ENCODE assay signal across 4 cellular contexts in the genomic region with DNA sequence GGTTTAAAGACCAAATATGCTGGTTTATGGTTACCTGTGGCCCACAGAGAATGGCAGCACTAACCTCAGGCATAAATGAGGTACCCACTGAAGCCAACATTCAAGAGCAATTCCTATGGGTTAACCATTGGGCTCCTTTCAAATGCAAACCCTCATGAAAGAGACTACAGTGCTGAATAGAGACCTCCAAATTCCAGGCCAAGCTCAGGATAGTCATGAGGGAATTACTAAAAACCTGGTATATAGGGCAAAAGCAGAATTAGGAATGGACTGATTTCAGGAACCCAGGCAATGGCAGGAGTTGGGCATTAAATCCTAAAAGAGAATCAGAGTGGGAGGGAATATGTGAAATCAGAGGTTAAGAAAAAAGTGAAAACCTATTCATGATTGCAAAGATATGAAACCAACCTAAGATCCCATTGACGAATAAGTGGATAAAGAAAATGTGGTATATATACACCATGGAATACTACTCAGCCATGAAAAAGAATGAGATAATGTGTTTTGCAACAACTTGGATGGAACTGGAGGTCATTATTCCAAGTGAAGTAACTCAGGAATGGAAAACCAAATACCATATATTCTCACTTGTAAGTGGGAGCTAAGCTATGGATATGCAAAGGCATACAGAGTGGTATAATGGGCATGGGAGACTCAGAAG.
TF ChIP-seq lines count a peak whose summit lies in the region.

No MANE protein-coding gene starts in this region.

TF ChIP-seq in SK-N-SH treated with all-trans-retinoic acid at 6 μM for 48 hours, 23 proteins besides CTCF, POLR2A, EP300 and RAD21:
- TF ChIP-seq ZNF565 (CRISPR knock-in tag; conservative IDR thresholded peaks at IDR 0.05; ENCODE audit: low read depth) (no peak), GLIS3 (CRISPR knock-in tag; IDR thresholded peaks at IDR 0.05) (no peak), ZNF8 (CRISPR knock-in tag; IDR thresholded peaks at IDR 0.05) (peak; percentile 68; the same call in 1 of the 2 replicates)
- TF ChIP-seq, protein P1, sequence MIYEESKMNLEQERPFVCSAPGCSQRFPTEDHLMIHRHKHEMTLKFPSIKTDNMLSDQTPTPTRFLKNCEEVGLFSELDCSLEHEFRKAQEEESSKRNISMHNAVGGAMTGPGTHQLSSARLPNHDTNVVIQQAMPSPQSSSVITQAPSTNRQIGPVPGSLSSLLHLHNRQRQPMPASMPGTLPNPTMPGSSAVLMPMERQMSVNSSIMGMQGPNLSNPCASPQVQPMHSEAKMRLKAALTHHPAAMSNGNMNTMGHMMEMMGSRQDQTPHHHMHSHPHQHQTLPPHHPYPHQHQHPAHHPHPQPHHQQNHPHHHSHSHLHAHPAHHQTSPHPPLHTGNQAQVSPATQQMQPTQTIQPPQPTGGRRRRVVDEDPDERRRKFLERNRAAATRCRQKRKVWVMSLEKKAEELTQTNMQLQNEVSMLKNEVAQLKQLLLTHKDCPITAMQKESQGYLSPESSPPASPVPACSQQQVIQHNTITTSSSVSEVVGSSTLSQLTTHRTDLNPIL (CRISPR knock-in tag; IDR thresholded peaks at IDR 0.05; ENCODE audit: low read depth), result no peak
TF ChIP-seq in SK-N-SH treated with all-trans-retinoic acid at 6 μM for 48 hours: peak in this region for 1.

TF ChIP-seq in SK-N-SH, 30 proteins besides CTCF, POLR2A, EP300 and RAD21:
- TF ChIP-seq RCOR1 (IDR thresholded peaks at IDR 0.05; ENCODE audit: low read length) (no peak), FOSL2 (IDR thresholded peaks at IDR 0.05; ENCODE audit: borderline replicate concordance, low read depth) (no peak), TCF12 (IDR thresholded peaks at IDR 0.05) (no peak), FOXJ3 (CRISPR knock-in tag; IDR thresholded peaks at IDR 0.05) (no peak), ELF1 (IDR thresholded peaks at IDR 0.05) (no peak), EZH2phosphoT487 (IDR thresholded peaks at IDR 0.05; ENCODE audit: borderline replicate concordance, low read depth) (no peak), YY1 (IDR thresholded peaks at IDR 0.05; ENCODE audit: low read depth) (no peak), RXRA (IDR thresholded peaks at IDR 0.05; ENCODE audit: borderline replicate concordance, low read depth) (no peak), USF1 (IDR thresholded peaks at IDR 0.05; ENCODE audit: borderline replicate concordance, low read depth) (no peak), MAX (IDR thresholded peaks at IDR 0.05; ENCODE audit: low read depth) (no peak)
- TF ChIP-seq, protein P2, sequence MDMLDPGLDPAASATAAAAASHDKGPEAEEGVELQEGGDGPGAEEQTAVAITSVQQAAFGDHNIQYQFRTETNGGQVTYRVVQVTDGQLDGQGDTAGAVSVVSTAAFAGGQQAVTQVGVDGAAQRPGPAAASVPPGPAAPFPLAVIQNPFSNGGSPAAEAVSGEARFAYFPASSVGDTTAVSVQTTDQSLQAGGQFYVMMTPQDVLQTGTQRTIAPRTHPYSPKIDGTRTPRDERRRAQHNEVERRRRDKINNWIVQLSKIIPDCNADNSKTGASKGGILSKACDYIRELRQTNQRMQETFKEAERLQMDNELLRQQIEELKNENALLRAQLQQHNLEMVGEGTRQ (IDR thresholded peaks at IDR 0.05; ENCODE audit: borderline replicate concordance, low read depth, low read length), result no peak

TF ChIP-seq in HEK293, 187 proteins besides CTCF, POLR2A, EP300 and RAD21:
- TF ChIP-seq ZNF146 (tag by site-specific recombination; IDR thresholded peaks at IDR 0.05), result peak; percentile 70; the same call in 1 of the 2 replicates
- TF ChIP-seq, protein P3, sequence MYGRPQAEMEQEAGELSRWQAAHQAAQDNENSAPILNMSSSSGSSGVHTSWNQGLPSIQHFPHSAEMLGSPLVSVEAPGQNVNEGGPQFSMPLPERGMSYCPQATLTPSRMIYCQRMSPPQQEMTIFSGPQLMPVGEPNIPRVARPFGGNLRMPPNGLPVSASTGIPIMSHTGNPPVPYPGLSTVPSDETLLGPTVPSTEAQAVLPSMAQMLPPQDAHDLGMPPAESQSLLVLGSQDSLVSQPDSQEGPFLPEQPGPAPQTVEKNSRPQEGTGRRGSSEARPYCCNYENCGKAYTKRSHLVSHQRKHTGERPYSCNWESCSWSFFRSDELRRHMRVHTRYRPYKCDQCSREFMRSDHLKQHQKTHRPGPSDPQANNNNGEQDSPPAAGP (tag by site-specific recombination; IDR thresholded peaks at IDR 0.05), result no peak

TF ChIP-seq in GM12878, 131 proteins besides CTCF, POLR2A, EP300 and RAD21:
- TF ChIP-seq GATAD2B (conservative IDR thresholded peaks at IDR 0.05; ENCODE audit: low read depth) (no peak), HCFC1 (IDR thresholded peaks at IDR 0.05; ENCODE audit: low read length) (no peak), ZNF217 (IDR thresholded peaks at IDR 0.05) (peak; percentile 71; the same call in 1 of the 2 replicates), STAT3 (IDR thresholded peaks at IDR 0.05; ENCODE audit: low read depth, low read length) (no peak), SPI1 (IDR thresholded peaks at IDR 0.05; ENCODE audit: borderline replicate concordance, insufficient read depth, low read depth, low read length) (no peak), IRF5 (IDR thresholded peaks at IDR 0.05; ENCODE audit: borderline replicate concordance) (no peak)
- TF ChIP-seq, protein P4, sequence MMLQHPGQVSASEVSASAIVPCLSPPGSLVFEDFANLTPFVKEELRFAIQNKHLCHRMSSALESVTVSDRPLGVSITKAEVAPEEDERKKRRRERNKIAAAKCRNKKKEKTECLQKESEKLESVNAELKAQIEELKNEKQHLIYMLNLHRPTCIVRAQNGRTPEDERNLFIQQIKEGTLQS (IDR thresholded peaks at IDR 0.05; ENCODE audit: borderline replicate concordance, extremely low read depth, low read depth, low read length), result no peak
